Comparison of ENCODE assay signal across 8 cellular contexts in genomic region chr6:139134817-139135577, GRCh38. TPM values are rescaled to one million over a fixed set of nuclear protein-coding genes. Genes with fewer than 3 reads are reported as not detected.
DNase-seq lines count a peak whose midpoint lies in the region; ATAC-seq and TF ChIP-seq lines count a peak whose summit lies in the region.

A gene with protein sequence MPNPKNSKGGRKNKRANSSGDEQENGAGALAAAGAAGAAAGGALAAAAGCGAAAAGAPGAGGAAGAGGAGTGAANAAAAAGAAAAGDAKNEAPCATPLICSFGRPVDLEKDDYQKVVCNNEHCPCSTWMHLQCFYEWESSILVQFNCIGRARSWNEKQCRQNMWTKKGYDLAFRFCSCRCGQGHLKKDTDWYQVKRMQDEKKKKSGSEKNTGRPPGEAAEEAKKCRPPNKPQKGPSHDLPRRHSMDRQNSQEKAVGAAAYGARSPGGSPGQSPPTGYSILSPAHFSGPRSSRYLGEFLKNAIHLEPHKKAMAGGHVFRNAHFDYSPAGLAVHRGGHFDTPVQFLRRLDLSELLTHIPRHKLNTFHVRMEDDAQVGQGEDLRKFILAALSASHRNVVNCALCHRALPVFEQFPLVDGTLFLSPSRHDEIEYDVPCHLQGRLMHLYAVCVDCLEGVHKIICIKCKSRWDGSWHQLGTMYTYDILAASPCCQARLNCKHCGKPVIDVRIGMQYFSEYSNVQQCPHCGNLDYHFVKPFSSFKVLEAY (plus strand): TSS chr6:139135080. CDS start chr6:139135397, 317 bp downstream.

- peak within 1 kb of the TSS; percentile 82 for H3K4me3 Mint-ChIP-seq in Caco-2 (ENCODE audit: unreplicated experiment)

- peaks cover 11% of the 10 kb centered on the region for H3K36me3 Mint-ChIP-seq in Caco-2 (ENCODE audit: insufficient read depth, unreplicated experiment)

- H3F3A ChIP-seq in OCI-LY1 (ENCODE audit: insufficient read depth, low read length): 0 out of 2 replicates have a peak, but pooled peaks cover 6% of the 10 kb centered on the region

- no peaks in the 10 kb centered on the region for H3K9me3 Mint-ChIP-seq in Caco-2 (ENCODE audit: unreplicated experiment)

- no peaks in the 10 kb centered on the region for H3K27me3 Mint-ChIP-seq in Caco-2 (ENCODE audit: insufficient read depth, unreplicated experiment)

- peak; percentile 82 for ATAC-seq in GM21447 (IDR thresholded peaks at IDR 0.05; ENCODE audit: unreplicated experiment)

- H3K4me1 ChIP-seq in Caco-2: no peaks in the 10 kb centered on the region
- peaks cover 6% of the 10 kb centered on the region for H3K4me1 ChIP-seq in HUES6 (ENCODE audit: control insufficient read depth, insufficient read depth, low read length)
- peaks cover 62% of the 10 kb centered on the region for H3K4me1 ChIP-seq in OCI-LY1 (ENCODE audit: insufficient read depth, low read length, severe bottlenecking)
- H3K4me1 ChIP-seq in mesodermal cell (ENCODE audit: control insufficient read depth, insufficient read depth, low read length, poor library complexity, severe bottlenecking): no peaks in the 10 kb centered on the region

- in situ Hi-C loops in endometrial microvascular endothelial cells (cut with HindIII; ENCODE audit: inconsistent ontology term, low pct_unique_long_range_greater_than_20kb, low sequenced_read_pairs): no loop called here

- H3K27me3 ChIP-seq in Caco-2 (replicated peaks; ENCODE audit: control insufficient read depth, insufficient read depth, low read length) (no peaks in the 10 kb centered on the region), HUES6 (ENCODE audit: control insufficient read depth, insufficient read depth, low read length) (no peaks in the 10 kb centered on the region), OCI-LY1 (ENCODE audit: insufficient read depth, low read length) (no peaks in the 10 kb centered on the region)

- H3K36me3 ChIP-seq in Caco-2 (ENCODE audit: control insufficient read depth, insufficient read depth, low read length): no peaks in the 10 kb centered on the region
- no peaks in the 10 kb centered on the region for H3K36me3 ChIP-seq in HUES6 (ENCODE audit: control insufficient read depth, insufficient read depth, low read length)
- peaks cover 22% of the 10 kb centered on the region; the same call in 1 of the 2 replicates for H3K36me3 ChIP-seq in OCI-LY1 (ENCODE audit: insufficient read depth, low read length)
- H3K36me3 ChIP-seq in mesodermal cell (ENCODE audit: control insufficient read depth, insufficient read depth, low read length): peaks cover 13% of the 10 kb centered on the region

- 2 to 4% methylated on average over 53 to 88 of the region's 105 CpGs for WGBS in mesodermal cell (ENCODE audit: insufficient coverage in 2 of 2), 2 experiments

- no peak within 1 kb of the TSS for H2AFZ ChIP-seq in OCI-LY1 (ENCODE audit: low read length)

- TF ChIP-seq CTCF in Caco-2 (IDR thresholded peaks at IDR 0.05; ENCODE audit: insufficient read depth in 1 of 2, low read depth in 1 of 2, low read length in 1 of 2, severe bottlenecking in 1 of 2, unreplicated experiment in 1 of 2) (no peak), OCI-LY1 (IDR thresholded peaks at IDR 0.05; ENCODE audit: low read length) (no peak)

- intact Hi-C loops in Caco-2 (cut with micrococcal nuclease; ENCODE audit: unreplicated experiment): loop anchor here (2.0 kb wide), 1 partner anchor 84 kb away; no protein-coding TSS in a partner anchor

- POLR2A ChIA-PET in Caco-2 (lab: Charles Lee): no interaction called here

- BruUV-seq in Caco-2 (replicated peaks; lab: Mats Ljungman, UMichigan): no TSS peak

- CTCF ChIA-PET in Caco-2 (lab: Charles Lee): no interaction called here

- no peaks in the 10 kb centered on the region for H4K20me1 ChIP-seq in OCI-LY1 (ENCODE audit: insufficient read depth, low read length)

- H3K79me2 ChIP-seq in OCI-LY1 (ENCODE audit: insufficient read depth, low read length): peaks cover 39% of the 10 kb centered on the region

- DNase-seq in Caco-2: peak; percentile 96 to 97
- peak; percentile 100 for DNase-seq in activated CD8-positive, alpha-beta memory T cell treated with anti-CD3 and anti-CD28 coated beads, Interleukin-2, amount 50 U/mL, for 4 hours
- peak; percentile 99 for DNase-seq in stimulated activated CD8-positive, alpha-beta memory T cell treated with anti-CD3 and anti-CD28 coated beads, Interleukin-15, amount 100 ng/mL, for 24 hours (ENCODE audit: low read depth)

- H3K4me3 ChIP-seq in Caco-2 (ENCODE audit: low read depth, low read length) (peak within 1 kb of the TSS; percentile 89), HUES6 (ENCODE audit: low read depth, low read length) (peak within 1 kb of the TSS; percentile 88), OCI-LY1 (ENCODE audit: low read depth, low read length, poor library complexity, severe bottlenecking) (peak within 1 kb of the TSS; percentile 89), mesodermal cell (ENCODE audit: extremely low read depth, insufficient read depth, low read length, poor library complexity, severe bottlenecking) (peak within 1 kb of the TSS; percentile 77)

- H3K4me2 ChIP-seq in OCI-LY1 (ENCODE audit: low read length): peak within 1 kb of the TSS; percentile 72

- peak within 1 kb of the TSS; percentile 74 for H3K27ac Mint-ChIP-seq in Caco-2 (ENCODE audit: unreplicated experiment)

- peak within 1 kb of the TSS; percentile 82 for H3K9ac ChIP-seq in HUES6 (ENCODE audit: low read length)
- peak within 1 kb of the TSS; percentile 86 for H3K9ac ChIP-seq in OCI-LY1 (ENCODE audit: low read length)

- no peaks in the 10 kb centered on the region for H3K9me2 ChIP-seq in OCI-LY1 (ENCODE audit: low read depth, low read length)

- H3K9me3 ChIP-seq in Caco-2 (no peaks in the 10 kb centered on the region), HUES6 (ENCODE audit: control insufficient read depth, insufficient read depth, low read depth, low read length) (no peaks in the 10 kb centered on the region), OCI-LY1 (ENCODE audit: low read length) (no peaks in the 10 kb centered on the region), mesodermal cell (ENCODE audit: control insufficient read depth, low read length) (no peaks in the 10 kb centered on the region)

- H3K27ac ChIP-seq in HUES6 (ENCODE audit: low read depth, low read length) (no peak within 1 kb of the TSS), OCI-LY1 (ENCODE audit: low read depth, low read length, poor library complexity, severe bottlenecking) (peak within 1 kb of the TSS; percentile 83), mesodermal cell (ENCODE audit: low read depth, low read length, severe bottlenecking) (peak within 1 kb of the TSS; percentile 71)

- H3K4me1 Mint-ChIP-seq in Caco-2 (ENCODE audit: low read depth, unreplicated experiment): peaks cover 7% of the 10 kb centered on the region

RNA-seq across cellular contexts. Expression of the gene that starts here (rescaled TPM):
- 4.9 and 5.2 TPM in 2 replicates for total RNA-seq in Caco-2 (2022)
- 12.8 TPM for total RNA-seq in endometrial microvascular endothelial cells (ENCODE audit: inconsistent ontology term)
- 17.0 TPM for polyA plus RNA-seq in mesodermal cell (2013, experiment 1 of 2)
- polyA plus RNA-seq in mesodermal cell (2013, experiment 2 of 2): 14.8 TPM
